Comparison of ENCODE assay signal across 17 cellular contexts in genomic region chr2:239587836-239588235, GRCh38.
"Had no signal": no experiment of that assay in that cellular context is flagged by ENCODE, and none has a peak within 500 bp of the region (broad histone marks: within the 10 kb centered on the region; RNA-seq: fewer than 3 reads in every experiment).

No MANE protein-coding gene starts in this region.

- H3K27ac Mint-ChIP-seq: activated naive CD4-positive, alpha-beta T cell treated with anti-CD3 and anti-CD28 coated beads, Interleukin-2, amount 50 U/mL, for 24 hours; activated T-helper 17 cell treated with anti-CD3 and anti-CD28 coated beads, Interleukin-2, amount 50 U/mL, for 72 hours had no signal

- H3K27ac ChIP-seq: adrenal gland, left lung, transverse colon had no signal

- H3K27me3 Mint-ChIP-seq: activated naive CD4-positive, alpha-beta T cell treated with anti-CD3 and anti-CD28 coated beads, Interleukin-2, amount 50 U/mL, for 24 hours; activated T-helper 17 cell treated with anti-CD3 and anti-CD28 coated beads, Interleukin-2, amount 50 U/mL, for 72 hours had no signal

- H3K4me1 ChIP-seq: adrenal gland, left lung, transverse colon had no signal

- H3K4me1 Mint-ChIP-seq: activated naive CD4-positive, alpha-beta T cell treated with anti-CD3 and anti-CD28 coated beads, Interleukin-2, amount 50 U/mL, for 24 hours; activated T-helper 17 cell treated with anti-CD3 and anti-CD28 coated beads, Interleukin-2, amount 50 U/mL, for 72 hours had no signal

- H3K9me3 ChIP-seq: adrenal gland, left lung, transverse colon had no signal

- H3K9me3 Mint-ChIP-seq: activated naive CD4-positive, alpha-beta T cell treated with anti-CD3 and anti-CD28 coated beads, Interleukin-2, amount 50 U/mL, for 24 hours had no signal

- H3K36me3 ChIP-seq: adrenal gland, left lung, transverse colon had no signal

- DNase-seq: activated CD4-positive, alpha-beta T cell treated with anti-CD3 and anti-CD28 coated beads, Interleukin-2, amount 50 U/mL, for 1 hour; adrenal gland; caudate nucleus; islet precursor cell; mesenchymal stem cell; retina; stimulated activated CD4-positive, alpha-beta T cell treated with anti-CD3 and anti-CD28 coated beads, Interleukin-15, amount 100 ng/mL, for 24 hours; stimulated activated CD4-positive, alpha-beta T cell treated with anti-CD3 and anti-CD28 coated beads, Interleukin-4, amount 100 ng/mL, for 24 hours; stimulated activated CD8-positive, alpha-beta memory T cell treated with anti-CD3 and anti-CD28 coated beads, Interleukin-4, amount 100 ng/mL, for 48 hours; stimulated activated naive CD4-positive, alpha-beta T cell treated with Interleukin-2 at 50 U/mL for 16 hours; substantia nigra; transverse colon had no signal

- H3K27me3 ChIP-seq: adrenal gland had no signal

- H3K4me3 ChIP-seq: adrenal gland, left lung, transverse colon had no signal

- ATAC-seq: activated CD4-positive, CD25-positive, alpha-beta regulatory T cell treated with anti-CD3 and anti-CD28 coated beads, Interleukin-2, amount 50 U/mL, for 24 hours; activated T-helper 17 cell treated with anti-CD3 and anti-CD28 coated beads, Interleukin-2, amount 50 U/mL, for 72 hours; left lung; naive thymus-derived CD8-positive, alpha-beta T cell had no signal

- H3K36me3 Mint-ChIP-seq: activated naive CD4-positive, alpha-beta T cell treated with anti-CD3 and anti-CD28 coated beads, Interleukin-2, amount 50 U/mL, for 24 hours; naive thymus-derived CD8-positive, alpha-beta T cell had no signal

- H3K4me3 Mint-ChIP-seq: activated naive CD4-positive, alpha-beta T cell treated with anti-CD3 and anti-CD28 coated beads, Interleukin-2, amount 50 U/mL, for 24 hours; activated T-helper 17 cell treated with anti-CD3 and anti-CD28 coated beads, Interleukin-2, amount 50 U/mL, for 72 hours; naive thymus-derived CD8-positive, alpha-beta T cell had no signal
